In genomic region chr1:15324867-15325335, GRCh38 we compare ENCODE assay signal across 1 cellular context.
TF ChIP-seq lines count a peak whose summit lies in the region.

No MANE protein-coding gene starts in this region.

TF ChIP-seq in GM23338, 12 proteins besides CTCF, POLR2A, EP300 and RAD21:
- TF ChIP-seq ETS1 (IDR thresholded peaks at IDR 0.05): no peak
- TF ChIP-seq REST (IDR thresholded peaks at IDR 0.05; ENCODE audit: unreplicated experiment): no peak
- TF ChIP-seq EZH2phosphoT487 (IDR thresholded peaks at IDR 0.05; ENCODE audit: unreplicated experiment): no peak
- TF ChIP-seq ZNF462 (CRISPR knock-in tag; IDR thresholded peaks at IDR 0.05): no peak
- no peak for TF ChIP-seq ZNF114 (CRISPR knock-in tag; IDR thresholded peaks at IDR 0.05)
- TF ChIP-seq ZNF331 (CRISPR knock-in tag; IDR thresholded peaks at IDR 0.05; ENCODE audit: low read depth): no peak
- no peak for TF ChIP-seq POLR2AphosphoS5 (IDR thresholded peaks at IDR 0.05; ENCODE audit: low read depth)
- no peak for TF ChIP-seq STAT1 (IDR thresholded peaks at IDR 0.05; ENCODE audit: unreplicated experiment)
- no peak for TF ChIP-seq NANOG (IDR thresholded peaks at IDR 0.05; ENCODE audit: borderline replicate concordance)
- TF ChIP-seq CREB1 (CRISPR knock-in tag; IDR thresholded peaks at IDR 0.05; ENCODE audit: low read depth): no peak
- no peak for TF ChIP-seq JUNB (IDR thresholded peaks at IDR 0.05; ENCODE audit: unreplicated experiment)
- TF ChIP-seq EZH2 (IDR thresholded peaks at IDR 0.05; ENCODE audit: low read depth, unreplicated experiment): no peak
